In genomic region chr3:126961191-126961790, GRCh38 we compare ENCODE assay signal across 8 cellular contexts.
A peak's percentile ranks its signal among the peaks of the same experiment; 100 is the strongest.
DNase-seq lines count a peak whose midpoint lies in the region; ATAC-seq and TF ChIP-seq lines count a peak whose summit lies in the region.

No MANE protein-coding gene starts in this region.

- no peaks in the 10 kb centered on the region for H3K36me3 ChIP-seq in brain microvascular endothelial cell (replicated peaks)
- H3K36me3 ChIP-seq in muscle layer of duodenum (ENCODE audit: control insufficient read depth in 1 of 2, insufficient read depth in 2 of 2, low read length in 2 of 2): no peaks in the 10 kb centered on the region

- H3K9me3 ChIP-seq in muscle layer of duodenum (ENCODE audit: control insufficient read depth in 1 of 2, low read length in 2 of 2): no peaks in the 10 kb centered on the region

- TF ChIP-seq CTCF in brain microvascular endothelial cell (IDR thresholded peaks at IDR 0.05; ENCODE audit: low read depth, low read length, missing control alignments): no peak

- H3K27ac ChIP-seq in brain microvascular endothelial cell (no peak overlapping the region), muscle layer of duodenum (ENCODE audit: low read length) (peak overlapping the region; percentile 8)

- ATAC-seq in HG02759 (IDR thresholded peaks at IDR 0.05; ENCODE audit: unreplicated experiment): peak; percentile 82

- in situ Hi-C loops in brain microvascular endothelial cell (cut with HindIII; ENCODE audit: low pct_ligation_motif_present, low sequenced_read_pairs): no loop called here

- no peaks in the 10 kb centered on the region for H3K27me3 ChIP-seq in brain microvascular endothelial cell (replicated peaks)
- no peaks in the 10 kb centered on the region for H3K27me3 ChIP-seq in muscle layer of duodenum (ENCODE audit: low read depth, low read length)

- H3K4me3 ChIP-seq in brain microvascular endothelial cell (ENCODE audit: low read depth, low read length) (no peak overlapping the region), muscle layer of duodenum (ENCODE audit: low read depth in 1 of 2, low read length in 2 of 2) (no peak overlapping the region)

- DNase-seq in COLO829 (ENCODE audit: low spot score) (peak; percentile 37), brain microvascular endothelial cell (peak; percentile 20), glomerular visceral epithelial cell (ENCODE audit: extremely low spot score) (no peak), SHP77 (lab: John Stamatoyannopoulos, UW) (no peak), DMS53 treated with DMSO at 0.1 percent for 48 hours (lab: John Stamatoyannopoulos, UW; ENCODE audit: unreplicated experiment) (no peak), DMS153 treated with DMSO at 0.1 percent for 48 hours (lab: John Stamatoyannopoulos, UW; ENCODE audit: unreplicated experiment) (no peak)

- no peaks in the 10 kb centered on the region for H3K4me1 ChIP-seq in muscle layer of duodenum (ENCODE audit: control insufficient read depth in 1 of 2, insufficient read depth in 2 of 2, low read length in 2 of 2)

Comparison
In these comparisons a context has a peak if more than half of its experiments do, and no peak if none do; other contexts are left out.
1. DNase-seq: peak in COLO829 (single experiment) and brain microvascular endothelial cell (single experiment); none in glomerular visceral epithelial cell (single experiment), SHP77 (0 of 2), DMS53 treated with DMSO at 0.1 percent for 48 hours (single experiment) and DMS153 treated with DMSO at 0.1 percent for 48 hours (single experiment).